15 cellular contexts compared by ENCODE assay signal in the genomic region with DNA sequence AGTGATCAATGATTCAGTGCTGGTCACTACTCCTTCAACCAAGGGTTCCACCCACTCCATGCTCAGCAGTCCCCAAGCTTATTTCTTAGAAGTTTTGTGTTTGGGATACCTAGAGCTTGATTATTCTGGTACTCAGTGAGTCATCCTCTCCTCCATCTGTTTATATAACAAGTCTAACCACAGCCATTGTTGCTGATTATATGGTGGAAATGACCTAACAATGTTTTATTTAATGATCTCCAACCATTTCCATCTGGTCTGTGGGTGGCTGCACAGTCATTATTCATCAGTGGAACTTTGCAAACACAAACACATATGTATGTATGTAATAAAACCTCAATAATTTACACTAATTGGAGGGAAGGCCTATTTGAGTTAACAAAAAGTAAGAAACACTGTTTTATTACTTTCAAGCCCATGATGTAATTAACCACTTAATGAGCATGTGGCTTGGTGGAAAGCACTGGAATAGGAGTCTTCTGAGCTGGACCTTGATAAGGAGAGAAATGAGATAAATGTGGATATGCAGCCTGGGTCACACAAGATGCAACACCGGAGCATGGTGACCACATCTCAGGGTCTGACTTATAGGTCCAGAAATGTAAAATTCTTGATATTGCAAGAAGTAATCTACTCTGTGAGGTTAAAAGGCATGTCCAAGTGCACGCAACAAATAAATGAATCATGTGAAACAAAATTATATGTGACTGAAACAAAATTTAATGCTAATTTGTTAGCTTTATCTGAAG.
A peak's percentile ranks its signal among the peaks of the same experiment; 100 is the strongest.
DNase-seq lines count a peak whose midpoint lies in the region; FAIRE-seq and TF ChIP-seq lines count a peak whose summit lies in the region.
"Had no signal": no experiment of that assay in that cellular context is flagged by ENCODE, and none has a peak within 500 bp of the region (broad histone marks: within the 10 kb centered on the region; RNA-seq: fewer than 3 reads in every experiment).

No MANE protein-coding gene starts in this region.

- peak; percentile 75 for DNase-seq in COLO829 (ENCODE audit: low spot score)
- peak; percentile 84 for DNase-seq in LHCN-M2 (ENCODE audit: low read depth)
- DNase-seq in astrocyte of the hippocampus (ENCODE audit: low read depth, low spot score), result peak; percentile 83
- peak; percentile 84 for DNase-seq in kidney glomerular epithelial cell (lab: John Stamatoyannopoulos, UW)
- no peak for DNase-seq in stimulated activated CD4-positive, alpha-beta T cell treated with anti-CD3 and anti-CD28 coated beads, Interleukin-15, amount 100 ng/mL, for 24 hours
- DNase-seq in GM12892 (ENCODE audit: insufficient read length), result no peak
- no peak for DNase-seq in CD1c-positive myeloid dendritic cell (ENCODE audit: extremely low spot score)
- no peak for DNase-seq in superior temporal gyrus (ENCODE audit: extremely low spot score)
- DNase-seq: activated CD4-positive, alpha-beta T cell treated with anti-CD3 and anti-CD28 coated beads for 48 hours; activated naive CD4-positive, alpha-beta T cell treated with anti-CD3 and anti-CD28 coated beads, Interleukin-2, amount 10 ng/mL, durations not matched to agents 7 days and 5 days; H9; left ventricle myocardium inferior; NCI-H1436; SHP77 treated with DMSO at 0.1 percent for 48 hours; upper lobe of left lung had no signal

- no peak for FAIRE-seq in GM12892 (lab: Jason Lieb, UNC)

- TF ChIP-seq POLR2A in GM12892 (IDR thresholded peaks at IDR 0.05; ENCODE audit: low read depth, low read length), result no peak

Comparison
In these comparisons a context has a peak if more than half of its experiments do, and no peak if none do; other contexts are left out.
1. DNase-seq: peak in COLO829 (single experiment), LHCN-M2 (single experiment), astrocyte of the hippocampus (single experiment) and kidney glomerular epithelial cell (single experiment); none in stimulated activated CD4-positive, alpha-beta T cell treated with anti-CD3 and anti-CD28 coated beads, Interleukin-15, amount 100 ng/mL, for 24 hours (single experiment), GM12892 (single experiment), CD1c-positive myeloid dendritic cell (single experiment) and superior temporal gyrus (single experiment).